ENCODE assay signal across 9 cellular contexts in genomic region chr2:237626813-237627451, GRCh38. TPM values are rescaled to one million over a fixed set of nuclear protein-coding genes. Genes with fewer than 3 reads are reported as not detected.
DNase-seq lines count a peak whose midpoint lies in the region; ATAC-seq and TF ChIP-seq lines count a peak whose summit lies in the region.
"Had no signal": no experiment of that assay in that cellular context is flagged by ENCODE, and none has a peak within 500 bp of the region (broad histone marks: within the 10 kb centered on the region; RNA-seq: fewer than 3 reads in every experiment).

No MANE protein-coding gene starts in this region.

- peak overlapping the region; percentile 60 for H3K4me3 ChIP-seq in HUES64 (ENCODE audit: low read length)
- peak overlapping the region; percentile 63 for H3K4me3 ChIP-seq in astrocyte of the spinal cord (ENCODE audit: low read depth, low read length)
- peak overlapping the region; percentile 42 to 86 (median 56) for H3K4me3 ChIP-seq in spleen

- DNase-seq in astrocyte of the spinal cord (ENCODE audit: low read depth, low spot score), result no peak
- peak; percentile 68 for DNase-seq in iPS-NIHi11 (ENCODE audit: low spot score)
- DNase-seq in spleen, result peak; percentile 76
- DNase-seq in activated CD4-positive, CD25-positive, alpha-beta regulatory T cell (lab: John Stamatoyannopoulos, UW), result no peak
- DNase-seq in HT-29 (ENCODE audit: low spot score), result no peak
- no peak for DNase-seq in COR-L47 (lab: John Stamatoyannopoulos, UW)

- in situ Hi-C loops in astrocyte of the spinal cord (cut with HindIII; ENCODE audit: low sequenced_read_pairs), result no loop called here

- intact Hi-C loops in spleen (cut with DNase I; ENCODE audit: low total_unique reads), result no loop called here

- TF ChIP-seq CTCF in astrocyte of the spinal cord (IDR thresholded peaks at IDR 0.05; ENCODE audit: low read depth, low read length), result no peak
- TF ChIP-seq CTCF in spleen (IDR thresholded peaks at IDR 0.05 in 8 of 11, conservative IDR thresholded peaks at IDR 0.05 in 3 of 11), result no peak

- H3K4me1 ChIP-seq in HUES64 (ENCODE audit: insufficient read depth, low read length) (peaks cover 10% of the 10 kb centered on the region), spleen (peaks cover 7 to 59% (median 38%) of the 10 kb centered on the region in 6 donors)

- 9% methylated on average over 52 of the region's 55 CpGs for WGBS in HUES64
- WGBS in spleen, 5 donors, result 15 to 59% (median 22%) methylated on average over 20 to 55 of the region's 55 CpGs

- H3K9me3 ChIP-seq in HUES64 (ENCODE audit: insufficient read depth, low read depth, low read length), result no peaks in the 10 kb centered on the region
- H3K9me3 ChIP-seq in spleen, result no peaks in the 10 kb centered on the region

- H3K9ac ChIP-seq in HUES64 (ENCODE audit: low read depth, low read length), result peak overlapping the region; percentile 57

- no peaks in the 10 kb centered on the region for H3K36me3 ChIP-seq in HUES64 (ENCODE audit: insufficient read depth, low read length)
- peaks cover 0 to 5% (median 0%) of the 10 kb centered on the region in 6 donors for H3K36me3 ChIP-seq in spleen

- ATAC-seq in HG03457 (IDR thresholded peaks at IDR 0.05; ENCODE audit: unreplicated experiment), result no peak

- peaks cover 39% of the 10 kb centered on the region for H3K27me3 ChIP-seq in HUES64 (ENCODE audit: insufficient read depth, low read length)
- peaks cover 0 to 59% (median 12%) of the 10 kb centered on the region in 7 donors for H3K27me3 ChIP-seq in spleen (replicated peaks in 1 of 7)

- TF ChIP-seq POLR2A in spleen (IDR thresholded peaks at IDR 0.05), result no peak

- H3K27ac ChIP-seq in HUES64 (ENCODE audit: low read depth, low read length) (no peak overlapping the region), spleen (peak overlapping the region in 7 of 8 donors; percentile 54 to 86 (median 74))

RNA-seq across cellular contexts. Expression of gene LRRFIP1, which starts 0.5 kb away (rescaled TPM):
- 45.2 TPM for polyA plus RNA-seq in HUES64 (2013, experiment 1 of 2)
- 53.3 TPM for polyA plus RNA-seq in HUES64 (2013, experiment 2 of 2)
- total RNA-seq in spleen, result 100 to 1,000 TPM; 110 to 164 (median 144) TPM
- 10 to 100 TPM; 40.4 to 46.3 (median 44.4) TPM for polyA plus RNA-seq in spleen
- 91.0 and 97.1 TPM in 2 replicates for total RNA-seq in HT-29 (2014; rRNA removed; shearing (Covaris generic))

RNA-seq across cellular contexts. Expression of gene RAB17, which starts 36.4 kb away (rescaled TPM):
- polyA plus RNA-seq in HUES64 (2013, experiment 1 of 2), result 8.4 TPM
- 14.5 TPM for polyA plus RNA-seq in HUES64 (2013, experiment 2 of 2)
- total RNA-seq in spleen, result 1 to 10 TPM in 3 of 7 donors, under 1 TPM in 1, not detected in 3; 0.46 to 2.2 (median 1.3) TPM
- polyA plus RNA-seq in spleen, result under 1 TPM; 0.24 to 0.67 (median 0.57) TPM
- 44.2 and 65.1 TPM in 2 replicates for total RNA-seq in HT-29 (2014; rRNA removed; shearing (Covaris generic))
- total RNA-seq: temporal lobe had no signal

Comparison
In these comparisons a context has a peak if more than half of its experiments do, and no peak if none do; other contexts are left out.
1. DNase-seq: peak in iPS-NIHi11 (single experiment) and spleen (single experiment); none in astrocyte of the spinal cord (single experiment), activated CD4-positive, CD25-positive, alpha-beta regulatory T cell (0 of 4), HT-29 (single experiment) and COR-L47 (single experiment).
2. RNA of gene RAB17, which starts 36.4 kb away (total RNA-seq): 44.2 to 65.1 TPM in HT-29; 0.46 to 2.2 TPM in spleen; every median in the first group is over 10 times any median in the second.
3. Peak in every context shown above with its lines, with median percentiles within 50 percentile points of each other: H3K4me3 ChIP-seq.